In genomic region chr12:98939350-98939749, GRCh38 we compare ENCODE assay signal across 10 cellular contexts.
DNase-seq lines count a peak whose midpoint lies in the region; ATAC-seq and TF ChIP-seq lines count a peak whose summit lies in the region.
"Had no signal": no experiment of that assay in that cellular context is flagged by ENCODE, and none has a peak within 500 bp of the region (broad histone marks: within the 10 kb centered on the region; RNA-seq: fewer than 3 reads in every experiment).

No MANE protein-coding gene starts in this region.

- CTCF ChIA-PET in CD4-positive, alpha-beta memory T cell (lab: Charles Lee; ENCODE audit: partially characterized antibody), result no interaction called here

- H3K27ac Mint-ChIP-seq in CD4-positive, alpha-beta memory T cell, result no peak overlapping the region
- H3K27ac Mint-ChIP-seq: activated naive CD8-positive, alpha-beta T cell; CD4-positive, CD25-positive, alpha-beta regulatory T cell had no signal

- H3K4me1 ChIP-seq in OCI-LY1 (ENCODE audit: insufficient read depth, low read length, severe bottlenecking) (no peaks in the 10 kb centered on the region), fibroblast of lung (ENCODE audit: control insufficient read depth, extremely low read depth, insufficient read depth, low read length) (no peaks in the 10 kb centered on the region)
- H3K4me1 ChIP-seq in CD4-positive, alpha-beta memory T cell (ENCODE audit: insufficient read depth, low read length), result no peaks in the 10 kb centered on the region

- H3K4me2 ChIP-seq in OCI-LY1 (ENCODE audit: low read length) (no peak overlapping the region), fibroblast of lung (ENCODE audit: extremely low read depth, insufficient read depth, low read length) (no peak overlapping the region)

- H3K9ac ChIP-seq in OCI-LY1 (ENCODE audit: low read length) (no peak overlapping the region), fibroblast of lung (ENCODE audit: insufficient read depth, low read length) (no peak overlapping the region)

- H3K9me3 ChIP-seq in OCI-LY1 (ENCODE audit: low read length) (no peaks in the 10 kb centered on the region), fibroblast of lung (ENCODE audit: control insufficient read depth, insufficient read depth, low read depth, low read length) (no peaks in the 10 kb centered on the region)
- no peaks in the 10 kb centered on the region for H3K9me3 ChIP-seq in CD4-positive, alpha-beta memory T cell (ENCODE audit: control insufficient read depth in 1 of 2, low read length in 2 of 2)

- ATAC-seq in left colon (no peak), HG03280 (IDR thresholded peaks at IDR 0.05; ENCODE audit: unreplicated experiment) (no peak)

- peak; percentile 2 to 48 for DNase-seq in NCI-H524 (lab: John Stamatoyannopoulos, UW)
- no peak for DNase-seq in NCI-H524 treated with DMSO at 0.1 percent for 48 hours (lab: John Stamatoyannopoulos, UW)
- DNase-seq in fibroblast of lung (ENCODE audit: low read depth in 2 of 2), result peak; percentile 43 to 63
- DNase-seq in renal cortical epithelial cell (ENCODE audit: low read depth), result peak; percentile 36
- DNase-seq in CD4-positive, alpha-beta memory T cell, result no peak
- DNase-seq in left colon, result no peak

- H4K20me1 ChIP-seq in OCI-LY1 (ENCODE audit: insufficient read depth, low read length) (no peaks in the 10 kb centered on the region), fibroblast of lung (ENCODE audit: control insufficient read depth, extremely low read depth, insufficient read depth, low read length) (no peaks in the 10 kb centered on the region)

- peaks cover 9 to 15% of the 10 kb centered on the region in 2 donors for H3K27me3 Mint-ChIP-seq in CD4-positive, alpha-beta memory T cell

- POLR2A ChIA-PET in CD4-positive, alpha-beta memory T cell (lab: Charles Lee; ENCODE audit: partially characterized antibody), result no interaction called here

- H3K9me2 ChIP-seq in OCI-LY1 (ENCODE audit: low read depth, low read length), result no peaks in the 10 kb centered on the region

- H3K36me3 ChIP-seq in OCI-LY1 (ENCODE audit: insufficient read depth, low read length) (no peaks in the 10 kb centered on the region), fibroblast of lung (ENCODE audit: control insufficient read depth, insufficient read depth, low read length) (no peaks in the 10 kb centered on the region)
- H3K36me3 ChIP-seq in CD4-positive, alpha-beta memory T cell (ENCODE audit: insufficient read depth, low read length), result no peaks in the 10 kb centered on the region

- no peaks in the 10 kb centered on the region for H3K36me3 Mint-ChIP-seq in CD4-positive, alpha-beta memory T cell
- H3K36me3 Mint-ChIP-seq: activated naive CD8-positive, alpha-beta T cell; CD4-positive, CD25-positive, alpha-beta regulatory T cell had no signal

- no peak overlapping the region for H2AFZ ChIP-seq in OCI-LY1 (ENCODE audit: low read length)
- H2AFZ ChIP-seq in fibroblast of lung (ENCODE audit: low read length), result no peak overlapping the region

- H3F3A ChIP-seq in OCI-LY1 (ENCODE audit: insufficient read depth, low read length), result no peaks in the 10 kb centered on the region

- H3K27me3 ChIP-seq in OCI-LY1 (ENCODE audit: insufficient read depth, low read length) (no peaks in the 10 kb centered on the region), fibroblast of lung (ENCODE audit: control insufficient read depth, insufficient read depth, low read length) (no peaks in the 10 kb centered on the region)
- no peaks in the 10 kb centered on the region for H3K27me3 ChIP-seq in CD4-positive, alpha-beta memory T cell (ENCODE audit: insufficient read depth, low read length)

- H3K4me3 ChIP-seq in OCI-LY1 (ENCODE audit: low read depth, low read length, poor library complexity, severe bottlenecking), result no peak overlapping the region
- H3K4me3 ChIP-seq in fibroblast of lung (replicated peaks in 1 of 4; ENCODE audit: control extremely low read depth in 1 of 4, insufficient read depth in 1 of 4, low read depth in 3 of 4, low read length in 4 of 4), result no peak overlapping the region
- no peak overlapping the region for H3K4me3 ChIP-seq in CD4-positive, alpha-beta memory T cell (ENCODE audit: low read length in 2 of 2)

- peaks cover 0 to 5% (median 2%) of the 10 kb centered on the region in 8 donors for H3K9me3 Mint-ChIP-seq in CD4-positive, alpha-beta memory T cell

- H3K79me2 ChIP-seq in OCI-LY1 (ENCODE audit: insufficient read depth, low read length), result no peaks in the 10 kb centered on the region
- H3K79me2 ChIP-seq in fibroblast of lung (ENCODE audit: control insufficient read depth, insufficient read depth, low read length), result no peaks in the 10 kb centered on the region

- no peak overlapping the region for H3K4me3 Mint-ChIP-seq in CD4-positive, alpha-beta memory T cell
- H3K4me3 Mint-ChIP-seq: activated naive CD8-positive, alpha-beta T cell; CD4-positive, CD25-positive, alpha-beta regulatory T cell had no signal

- H3K4me1 Mint-ChIP-seq in CD4-positive, alpha-beta memory T cell, result no peaks in the 10 kb centered on the region
- H3K4me1 Mint-ChIP-seq: CD4-positive, CD25-positive, alpha-beta regulatory T cell had no signal

- intact Hi-C loops in CD4-positive, alpha-beta memory T cell (cut with micrococcal nuclease), result no loop called here
- intact Hi-C loops in left colon (cut with DNase I, micrococcal nuclease), result no loop called here

- TF ChIP-seq CTCF in OCI-LY1 (IDR thresholded peaks at IDR 0.05; ENCODE audit: low read length), result peak; percentile 31; the same call in 1 of the 2 replicates
- peak; percentile 26 to 56 for TF ChIP-seq CTCF in fibroblast of lung (conservative IDR thresholded peaks at IDR 0.05 in 1 of 2, IDR thresholded peaks at IDR 0.05 in 1 of 2; ENCODE audit: low read depth in 1 of 2, low read length in 2 of 2)

- no peak overlapping the region for H3K27ac ChIP-seq in OCI-LY1 (ENCODE audit: low read depth, low read length, poor library complexity, severe bottlenecking)
- H3K27ac ChIP-seq in fibroblast of lung (ENCODE audit: insufficient read depth, low read length), result no peak overlapping the region
- H3K27ac ChIP-seq in CD4-positive, alpha-beta memory T cell (ENCODE audit: low read depth, low read length), result no peak overlapping the region

Comparison
In these comparisons a context has a peak if more than half of its experiments do, and no peak if none do; other contexts are left out.
1. DNase-seq: peak in NCI-H524 (2 of 2), fibroblast of lung (2 of 2) and renal cortical epithelial cell (single experiment); none in NCI-H524 treated with DMSO at 0.1 percent for 48 hours (single experiment), CD4-positive, alpha-beta memory T cell (0 of 5) and left colon (0 of 2).